Comparison of ENCODE assay signal across 12 cellular contexts in genomic region chr11:116782728-116783127, GRCh38.
DNase-seq lines count a peak whose midpoint lies in the region.
"Had no signal": no experiment of that assay in that cellular context is flagged by ENCODE, and none has a peak within 500 bp of the region (broad histone marks: within the 10 kb centered on the region; RNA-seq: fewer than 3 reads in every experiment).

No MANE protein-coding gene starts in this region.

- H3K4me1 Mint-ChIP-seq in T-helper 1 cell treated with Interleukin-12 subunit alpha and Interleukin-12 subunit beta and Interleukin-4 antibody, amounts not matched to agents 30 μg/mL and 1 μg/mL, for 36 hours (ENCODE audit: low read depth): peaks cover 59% of the 10 kb centered on the region

- peaks cover 82% of the 10 kb centered on the region for H3K36me3 Mint-ChIP-seq in T-helper 1 cell treated with Interleukin-12 subunit alpha and Interleukin-12 subunit beta and Interleukin-4 antibody, amounts not matched to agents 30 μg/mL and 1 μg/mL, for 36 hours (ENCODE audit: low read depth)

- DNase-seq in AG08395 (ENCODE audit: low spot score): peak; percentile 28
- peak; percentile 70 for DNase-seq in ELR (ENCODE audit: low read depth)
- DNase-seq in fibroblast of gingiva (ENCODE audit: low read depth): peak; percentile 65
- no peak for DNase-seq in retina
- no peak for DNase-seq in hippocampal formation (lab: John Stamatoyannopoulos, UW)
- no peak for DNase-seq in NOMO-1 treated with dmso at 0.1 percent for 144 hours (lab: John Stamatoyannopoulos, UW; ENCODE audit: unreplicated experiment)
- no peak for DNase-seq in SIG-M5 treated with dmso at 0.1 percent for 504 hours (lab: John Stamatoyannopoulos, UW; ENCODE audit: unreplicated experiment)
- DNase-seq: GDM1; naive thymus-derived CD8-positive, alpha-beta T cell; right cardiac atrium; T-helper 9 cell had no signal

- H3K9me3 Mint-ChIP-seq in T-helper 1 cell treated with Interleukin-12 subunit alpha and Interleukin-12 subunit beta and Interleukin-4 antibody, amounts not matched to agents 30 μg/mL and 1 μg/mL, for 36 hours: no peaks in the 10 kb centered on the region
- H3K9me3 Mint-ChIP-seq: naive thymus-derived CD8-positive, alpha-beta T cell had no signal

- peak overlapping the region; percentile 45 for H3K27ac Mint-ChIP-seq in T-helper 1 cell treated with Interleukin-12 subunit alpha and Interleukin-12 subunit beta and Interleukin-4 antibody, amounts not matched to agents 30 μg/mL and 1 μg/mL, for 36 hours

- H3K27me3 Mint-ChIP-seq in T-helper 1 cell treated with Interleukin-12 subunit alpha and Interleukin-12 subunit beta and Interleukin-4 antibody, amounts not matched to agents 30 μg/mL and 1 μg/mL, for 36 hours (ENCODE audit: low read depth): no peaks in the 10 kb centered on the region
- H3K27me3 Mint-ChIP-seq: naive thymus-derived CD8-positive, alpha-beta T cell had no signal

- H3K4me3 Mint-ChIP-seq in T-helper 1 cell treated with Interleukin-12 subunit alpha and Interleukin-12 subunit beta and Interleukin-4 antibody, amounts not matched to agents 30 μg/mL and 1 μg/mL, for 36 hours: peak overlapping the region; percentile 4

Comparison
In these comparisons a context has a peak if more than half of its experiments do, and no peak if none do; other contexts are left out.
1. DNase-seq: peak in AG08395 (single experiment), ELR (single experiment) and fibroblast of gingiva (single experiment); none in retina (single experiment), hippocampal formation (0 of 2), NOMO-1 treated with dmso at 0.1 percent for 144 hours (single experiment) and SIG-M5 treated with dmso at 0.1 percent for 504 hours (single experiment).